8 cellular contexts compared by ENCODE assay signal in genomic region chr15:78810377-78811123, GRCh38. TPM values are rescaled to one million over a fixed set of nuclear protein-coding genes. Genes with fewer than 3 reads are reported as not detected.
A peak's percentile ranks its signal among the peaks of the same experiment; 100 is the strongest.
DNase-seq lines count a peak whose midpoint lies in the region; TF ChIP-seq lines count a peak whose summit lies in the region.

No MANE protein-coding gene starts in this region.

- no TSS peak for BruUV-seq in Calu3 (replicated peaks; lab: Mats Ljungman, UMichigan)

- peaks cover 15% of the 10 kb centered on the region for H3K36me3 Mint-ChIP-seq in Calu3 (ENCODE audit: insufficient read depth, unreplicated experiment)
- no peaks in the 10 kb centered on the region; a peak in 2 of 7 replicates for H3K36me3 Mint-ChIP-seq in H9 (ENCODE audit: insufficient read depth in 1 of 3, low read depth in 3 of 3)
- no peaks in the 10 kb centered on the region for H3K36me3 Mint-ChIP-seq in endodermal cell (ENCODE audit: low read depth)

- H4K20me1 ChIP-seq in H9 (ENCODE audit: control insufficient read depth, insufficient read depth, insufficient read length), result no peaks in the 10 kb centered on the region

- H3K4ac ChIP-seq in H9 (ENCODE audit: low read depth, low read length) (no peak overlapping the region), mesendoderm (ENCODE audit: low read depth, low read length) (peak overlapping the region; percentile 47)

- peaks cover 17% of the 10 kb centered on the region for H3K4me1 Mint-ChIP-seq in Calu3 (ENCODE audit: low read depth, unreplicated experiment)
- peaks cover 25 to 33% of the 10 kb centered on the region in 2 experiments for H3K4me1 Mint-ChIP-seq in H9
- peaks cover 7% of the 10 kb centered on the region for H3K4me1 Mint-ChIP-seq in endodermal cell

- H2AK5ac ChIP-seq in H9 (ENCODE audit: insufficient read length, low read length) (no peak overlapping the region), mesendoderm (ENCODE audit: low read length) (no peak overlapping the region)

- no peak overlapping the region for H2BK15ac ChIP-seq in H9 (ENCODE audit: low read depth, low read length)
- no peak overlapping the region for H2BK15ac ChIP-seq in mesendoderm (replicated peaks; ENCODE audit: low read depth)

- TF ChIP-seq CTCF in Calu3 (IDR thresholded peaks at IDR 0.05; ENCODE audit: unreplicated experiment), result no peak
- TF ChIP-seq CTCF in H9 (conservative IDR thresholded peaks at IDR 0.05), result no peak
- no peak for TF ChIP-seq CTCF in endodermal cell (conservative IDR thresholded peaks at IDR 0.05)

- no peaks in the 10 kb centered on the region for H3K79me1 ChIP-seq in H9 (ENCODE audit: insufficient read depth, low read depth, low read length, poor library complexity, severe bottlenecking)
- peaks cover 5% of the 10 kb centered on the region for H3K79me1 ChIP-seq in mesendoderm (ENCODE audit: low read length)

- no peak overlapping the region for H2BK12ac ChIP-seq in H9 (ENCODE audit: insufficient read length, low read depth, low read length)

- H3K27me3 Mint-ChIP-seq in Calu3 (ENCODE audit: unreplicated experiment) (peaks cover 55% of the 10 kb centered on the region), H9 (ENCODE audit: low read depth) (peaks cover 30% of the 10 kb centered on the region), endodermal cell (ENCODE audit: insufficient read depth) (peaks cover 24% of the 10 kb centered on the region)

- no peaks in the 10 kb centered on the region for H3K9me3 ChIP-seq in H9 (ENCODE audit: control insufficient read depth, low read depth, low read length)
- no peaks in the 10 kb centered on the region for H3K9me3 ChIP-seq in SK-N-MC (ENCODE audit: low read depth, low read length)
- no peaks in the 10 kb centered on the region for H3K9me3 ChIP-seq in endodermal cell (ENCODE audit: control insufficient read depth, low read length)

- WGBS in H9 (ENCODE audit: extremely low coverage, insufficient read length, low lambda C conversion rate), result no CpG with 5 or more reads among the region's 75 CpGs
- 1% methylated on average over 32 to 75 of the region's 75 CpGs for WGBS in endodermal cell (ENCODE audit: insufficient coverage in 1 of 2, insufficient read length in 1 of 2), 2 experiments
- no CpG with 5 or more reads among the region's 75 CpGs for WGBS in mesendoderm (ENCODE audit: extremely low coverage, insufficient coverage, low lambda C conversion rate)
- 1% methylated on average over 75 of the region's 75 CpGs for WGBS in urinary bladder

- H3K4me3 Mint-ChIP-seq in Calu3 (ENCODE audit: low read depth, unreplicated experiment) (peak overlapping the region; percentile 72), H9 (peak overlapping the region; percentile 80 to 87), endodermal cell (peak overlapping the region; percentile 78)

- H2BK5ac ChIP-seq in H9 (ENCODE audit: insufficient read length, low read length) (no peak overlapping the region), mesendoderm (ENCODE audit: low read length) (no peak overlapping the region)

- intact Hi-C loops in Calu3 (cut with micrococcal nuclease; ENCODE audit: unreplicated experiment), result loop anchor here (10.0 kb wide), 1 partner anchor 54 kb away; no protein-coding TSS in a partner anchor

- H3K27ac Mint-ChIP-seq in Calu3 (ENCODE audit: unreplicated experiment) (no peak overlapping the region), H9 (no peak overlapping the region), endodermal cell (no peak overlapping the region)

- peak overlapping the region; percentile 52 for H3K9ac ChIP-seq in H9 (ENCODE audit: extremely low read depth, insufficient read length, low read length)
- H3K9ac ChIP-seq in SK-N-MC (ENCODE audit: insufficient read length), result no peak overlapping the region
- peak overlapping the region; percentile 68 for H3K9ac ChIP-seq in endodermal cell (ENCODE audit: extremely low read depth, low read length, poor library complexity, severe bottlenecking)
- peak overlapping the region; percentile 93 for H3K9ac ChIP-seq in mesendoderm (ENCODE audit: low read length)

- peak overlapping the region; percentile 80 for H3K4me3 ChIP-seq in SK-N-MC
- peak overlapping the region; percentile 84 for H3K4me3 ChIP-seq in endodermal cell (ENCODE audit: low read length)
- peak overlapping the region; percentile 90 for H3K4me3 ChIP-seq in mesendoderm (ENCODE audit: low read length)
- H3K4me3 ChIP-seq in urinary bladder (ENCODE audit: low read depth, low read length), result peak overlapping the region; percentile 70

- H2AFZ ChIP-seq in H9 (ENCODE audit: low read length), result no peak overlapping the region

- H4K8ac ChIP-seq in H9 (replicated peaks; ENCODE audit: insufficient read length, low read depth, low read length) (no peak overlapping the region), mesendoderm (ENCODE audit: low read depth, low read length) (no peak overlapping the region)

- no peak overlapping the region for H4K5ac ChIP-seq in H9 (ENCODE audit: insufficient read length, low read depth, low read length)
- H4K5ac ChIP-seq in mesendoderm (ENCODE audit: low read length), result no peak overlapping the region

- H3K14ac ChIP-seq in H9 (ENCODE audit: insufficient read depth, low read length), result peak overlapping the region; percentile 52

- CTCF ChIA-PET in Calu3 (lab: Charles Lee), result interaction anchor here (0.6 to 1.6 kb wide), 4 partner anchors 38 to 347 kb away, joined by 3 to 5 read pairs (median 4); no protein-coding TSS in a partner anchor

- H3K23ac ChIP-seq in H9 (ENCODE audit: insufficient read length, low read depth, low read length) (no peak overlapping the region), mesendoderm (ENCODE audit: low read length) (peak overlapping the region; percentile 15)

- H2BK20ac ChIP-seq in H9 (ENCODE audit: low read depth, low read length, poor library complexity, severe bottlenecking), result no peak overlapping the region

- H3K18ac ChIP-seq in H9 (ENCODE audit: insufficient read length, low read depth, low read length), result peak overlapping the region; percentile 4
- peak overlapping the region; percentile 83 for H3K18ac ChIP-seq in mesendoderm (ENCODE audit: low read length)

- H3K56ac ChIP-seq in H9 (ENCODE audit: insufficient read length, low read depth, low read length) (no peak overlapping the region), mesendoderm (ENCODE audit: low read length) (peak overlapping the region; percentile 93)

- peaks cover 3% of the 10 kb centered on the region; the same call in 1 of the 2 replicates for H3K4me1 ChIP-seq in H9 (ENCODE audit: insufficient read depth, low read length)
- no peaks in the 10 kb centered on the region for H3K4me1 ChIP-seq in endodermal cell (ENCODE audit: control insufficient read depth, insufficient read depth, low read length)
- peaks cover 6% of the 10 kb centered on the region for H3K4me1 ChIP-seq in mesendoderm (ENCODE audit: control insufficient read depth, low read depth, low read length)
- no peaks in the 10 kb centered on the region for H3K4me1 ChIP-seq in urinary bladder (ENCODE audit: insufficient read depth)

- H3K36me3 ChIP-seq in SK-N-MC (ENCODE audit: insufficient read depth, low read length) (no peaks in the 10 kb centered on the region), endodermal cell (ENCODE audit: control insufficient read depth, insufficient read depth, low read length) (no peaks in the 10 kb centered on the region), mesendoderm (ENCODE audit: control insufficient read depth, insufficient read depth, low read length) (no peaks in the 10 kb centered on the region), urinary bladder (ENCODE audit: insufficient read depth) (no peaks in the 10 kb centered on the region)

- H3T11ph ChIP-seq in H9 (ENCODE audit: low read length), result no peak overlapping the region

- H3K4me2 ChIP-seq in H9 (ENCODE audit: insufficient read depth, insufficient read length, low read length), result peak overlapping the region; percentile 80
- peak overlapping the region; percentile 87 for H3K4me2 ChIP-seq in mesendoderm (ENCODE audit: low read length)

- no peak overlapping the region for H4K91ac ChIP-seq in H9 (ENCODE audit: insufficient read length, low read depth, low read length)

- H3K23me2 ChIP-seq in H9 (ENCODE audit: insufficient read length, low read depth, low read length, poor library complexity, severe bottlenecking), result peaks cover 12% of the 10 kb centered on the region

- H3K9me3 Mint-ChIP-seq in Calu3 (ENCODE audit: low read depth, unreplicated experiment) (no peaks in the 10 kb centered on the region), H9 (no peaks in the 10 kb centered on the region), endodermal cell (no peaks in the 10 kb centered on the region)

- H3K27ac ChIP-seq in H9 (ENCODE audit: insufficient read length, low read depth, low read length) (no peak overlapping the region), SK-N-MC (no peak overlapping the region), endodermal cell (ENCODE audit: low read depth, low read length) (peak overlapping the region; percentile 84), mesendoderm (ENCODE audit: low read depth, low read length) (peak overlapping the region; percentile 55), urinary bladder (ENCODE audit: low read depth) (peak overlapping the region; percentile 26)

- H2BK120ac ChIP-seq in H9 (ENCODE audit: low read depth, low read length, poor library complexity, severe bottlenecking), result no peak overlapping the region
- no peak overlapping the region for H2BK120ac ChIP-seq in mesendoderm (ENCODE audit: low read depth, low read length)

- H3K27me3 ChIP-seq in H9 (ENCODE audit: insufficient read depth, low read length) (no peaks in the 10 kb centered on the region; the same call in 1 of the 2 replicates), endodermal cell (ENCODE audit: control insufficient read depth, insufficient read depth, low read length, poor library complexity, severe bottlenecking) (peaks cover 11% of the 10 kb centered on the region), mesendoderm (ENCODE audit: insufficient read depth, low read length, poor library complexity) (no peaks in the 10 kb centered on the region)

- no peaks in the 10 kb centered on the region; the same call in 1 of the 2 replicates for H3K79me2 ChIP-seq in H9 (ENCODE audit: insufficient read depth, low read length)
- no peaks in the 10 kb centered on the region for H3K79me2 ChIP-seq in mesendoderm (ENCODE audit: control insufficient read depth, insufficient read depth, low read length)

- DNase-seq in Calu3 (peak; percentile 57), H9 (peak; percentile 45), SK-N-MC (ENCODE audit: low read depth, low spot score) (no peak), endodermal cell (peak; percentile 85), mesendoderm (peak; percentile 74), middle frontal gyrus (ENCODE audit: extremely low spot score, low spot score) (no peak)
- DNase-seq in activated CD4-positive, alpha-beta T cell treated with anti-CD3 and anti-CD28 coated beads for 48 hours, result no peak

RNA-seq across cellular contexts. Expression of gene ADAMTS7, which starts 0.7 kb away (rescaled TPM):
- total RNA-seq in Calu3 (2022) (1.3 and 1.4 TPM in 2 replicates), H9 (2021) (23.1 and 25.0 TPM in 2 replicates), endodermal cell (10 to 100 TPM; 55.8 to 67.1 TPM), urinary bladder (9.6 TPM)
- 58.8 TPM for polyA plus RNA-seq in endodermal cell (2013, experiment 1 of 2)
- 53.4 TPM for polyA plus RNA-seq in endodermal cell (2013, experiment 2 of 2)
- polyA plus RNA-seq in mesendoderm (2013, experiment 1 of 2), result 11.7 TPM
- polyA plus RNA-seq in mesendoderm (2013, experiment 2 of 2), result 10.7 TPM
- 3.3 TPM for polyA plus RNA-seq in urinary bladder

Comparison
In these comparisons a context has a peak if more than half of its experiments do, and no peak if none do; other contexts are left out.
1. DNase-seq: peak in Calu3 (single experiment), H9 (single experiment), endodermal cell (single experiment) and mesendoderm (single experiment); none in SK-N-MC (single experiment), activated CD4-positive, alpha-beta T cell treated with anti-CD3 and anti-CD28 coated beads for 48 hours (single experiment) and middle frontal gyrus (single experiment).
2. H3K27ac ChIP-seq: peak in endodermal cell (single experiment), mesendoderm (single experiment) and urinary bladder (single experiment); none in H9 (single experiment) and SK-N-MC (single experiment).
3. Peak in every context shown above with its lines, with median percentiles within 50 percentile points of each other: H3K4me3 Mint-ChIP-seq and H3K4me3 ChIP-seq.